ENCODE assay signal across 8 cellular contexts in genomic region chr1:229410692-229411433, GRCh38. TPM values are rescaled to one million over a fixed set of nuclear protein-coding genes. Genes with fewer than 3 reads are reported as not detected.
DNase-seq lines count a peak whose midpoint lies in the region; ATAC-seq lines count a peak whose summit lies in the region.

No MANE protein-coding gene starts in this region.

- peaks cover 11 to 21% of the 10 kb centered on the region in 2 donors for H3K27me3 ChIP-seq in stomach smooth muscle (ENCODE audit: control insufficient read depth in 1 of 2, insufficient read depth in 2 of 2, low read length in 2 of 2)

- DNase-seq in A172 (ENCODE audit: low spot score) = peak; percentile 97
- DNase-seq in H4 (ENCODE audit: low spot score) = peak; percentile 73
- peak; percentile 90 for DNase-seq in NCI-H446 treated with DMSO at 0.1 percent for 48 hours (lab: John Stamatoyannopoulos, UW)
- DNase-seq in anterior cingulate cortex (lab: John Stamatoyannopoulos, UW) = peak in 52 of 58 donors; percentile 27 to 91 (median 68)
- DNase-seq in iPS-NIHi7 (ENCODE audit: extremely low spot score) = peak; percentile 72

- peak overlapping the region; percentile 40 to 44 for H3K4me3 ChIP-seq in stomach smooth muscle (ENCODE audit: low read length in 2 of 2)

- ATAC-seq in GM21825 (IDR thresholded peaks at IDR 0.05; ENCODE audit: unreplicated experiment) (no peak), HG02571 (IDR thresholded peaks at IDR 0.05; ENCODE audit: unreplicated experiment) (no peak)

- H3K27ac ChIP-seq in stomach smooth muscle (ENCODE audit: low read length) = peak overlapping the region; percentile 18

- peak overlapping the region; percentile 36 to 45 for H3K9ac ChIP-seq in stomach smooth muscle (ENCODE audit: low read length in 2 of 2)

- no peaks in the 10 kb centered on the region for H3K36me3 ChIP-seq in stomach smooth muscle (ENCODE audit: control insufficient read depth in 2 of 2, insufficient read depth in 2 of 2, low read length in 2 of 2)

- peaks cover 35% of the 10 kb centered on the region for H3K4me1 ChIP-seq in stomach smooth muscle (ENCODE audit: control insufficient read depth, insufficient read depth, low read length)

- no peaks in the 10 kb centered on the region for H3K9me3 ChIP-seq in stomach smooth muscle (ENCODE audit: control insufficient read depth in 2 of 2, low read length in 2 of 2)

RNA-seq across cellular contexts. Expression of gene ACTA1, which starts 23.0 kb away (rescaled TPM):
- not detected in 2 replicates for total RNA-seq in A172 (2014; rRNA removed; shearing (Covaris generic))
- total RNA-seq in H4 (2014; rRNA removed; shearing (Covaris generic)) = not detected in 2 replicates
